9 cellular contexts compared by ENCODE assay signal in genomic region chr16:80569440-80570105, GRCh38. TPM values are rescaled to one million over a fixed set of nuclear protein-coding genes. Genes with fewer than 3 reads are reported as not detected.
A peak's percentile ranks its signal among the peaks of the same experiment; 100 is the strongest.
DNase-seq lines count a peak whose midpoint lies in the region; ATAC-seq and TF ChIP-seq lines count a peak whose summit lies in the region.
"Had no signal": no experiment of that assay in that cellular context is flagged by ENCODE, and none has a peak within 500 bp of the region (broad histone marks: within the 10 kb centered on the region; RNA-seq: fewer than 3 reads in every experiment).

No MANE protein-coding gene starts in this region.

- no TSS peak for BruUV-seq in PC-3 (replicated peaks; lab: Mats Ljungman, UMichigan)

- H3K9me2 ChIP-seq in PC-3 (replicated peaks; ENCODE audit: low read length) = no peaks in the 10 kb centered on the region

- ATAC-seq in GM18511 (IDR thresholded peaks at IDR 0.05; ENCODE audit: unreplicated experiment) (peak; percentile 98), PC-3 (peak; percentile 93), GM18517 (IDR thresholded peaks at IDR 0.05; ENCODE audit: unreplicated experiment) (no peak)

- H3K9me3 ChIP-seq in PC-3 (ENCODE audit: low read length) (no peaks in the 10 kb centered on the region), thyroid gland (no peaks in the 10 kb centered on the region)

- peaks cover 2% of the 10 kb centered on the region for H3K36me3 Mint-ChIP-seq in activated naive CD4-positive, alpha-beta T cell treated with anti-CD3 and anti-CD28 coated beads, Interleukin-2, amount 50 U/mL, for 24 hours
- peaks cover 1% of the 10 kb centered on the region for H3K36me3 Mint-ChIP-seq in chondrocyte (ENCODE audit: low read depth)

- DNase-seq in PC-3 (peak; percentile 82), thyroid gland (no peak), chondrocyte (ENCODE audit: low spot score) (no peak), SIG-M5 (lab: John Stamatoyannopoulos, UW) (no peak)
- DNase-seq in stimulated activated CD4-positive, alpha-beta T cell treated with anti-CD3 and anti-CD28 coated beads, Interleukin-15, amount 100 ng/mL, for 48 hours (ENCODE audit: low read depth in 2 of 2) = peak; percentile 79

- intact Hi-C loops in PC-3 (cut with micrococcal nuclease) (no loop called here), thyroid gland (cut with DNase I) (no loop called here)

- 75 to 78% methylated on average over 6 to 9 of the region's 9 CpGs for WGBS in thyroid gland, 2 donors

- peak overlapping the region; percentile 77 for H3K4me2 ChIP-seq in PC-3 (ENCODE audit: low read length)

- H3K9me3 Mint-ChIP-seq in activated naive CD4-positive, alpha-beta T cell treated with anti-CD3 and anti-CD28 coated beads, Interleukin-2, amount 50 U/mL, for 24 hours = no peaks in the 10 kb centered on the region
- H3K9me3 Mint-ChIP-seq in chondrocyte (ENCODE audit: low read depth) = peaks cover 13% of the 10 kb centered on the region

- peak overlapping the region; percentile 77 for H3K9ac ChIP-seq in PC-3 (ENCODE audit: low read length)

- H3K4me1 Mint-ChIP-seq in activated naive CD4-positive, alpha-beta T cell treated with anti-CD3 and anti-CD28 coated beads, Interleukin-2, amount 50 U/mL, for 24 hours = peaks cover 36% of the 10 kb centered on the region
- H3K4me1 Mint-ChIP-seq in chondrocyte (ENCODE audit: low read depth) = no peaks in the 10 kb centered on the region

- no peaks in the 10 kb centered on the region for H3F3A ChIP-seq in PC-3 (ENCODE audit: low read length, unreplicated experiment)

- peak overlapping the region; percentile 1 for H3K4me3 Mint-ChIP-seq in activated naive CD4-positive, alpha-beta T cell treated with anti-CD3 and anti-CD28 coated beads, Interleukin-2, amount 50 U/mL, for 24 hours
- H3K4me3 Mint-ChIP-seq in chondrocyte (ENCODE audit: unreplicated experiment) = no peak overlapping the region

- H3K4me3 ChIP-seq in PC-3 (ENCODE audit: low read length) = peak overlapping the region; percentile 42; the same call in 1 of the 2 replicates
- no peak overlapping the region for H3K4me3 ChIP-seq in thyroid gland (replicated peaks in 1 of 3)

- no peaks in the 10 kb centered on the region for H3K79me2 ChIP-seq in PC-3 (ENCODE audit: low read length)

- no peaks in the 10 kb centered on the region for H3K27me3 ChIP-seq in PC-3 (ENCODE audit: low read length)
- no peaks in the 10 kb centered on the region for H3K27me3 ChIP-seq in thyroid gland

- POLR2A ChIA-PET in PC-3 (lab: Charles Lee; ENCODE audit: unreplicated experiment) = no interaction called here

- peak overlapping the region; percentile 60 for H3K27ac Mint-ChIP-seq in activated naive CD4-positive, alpha-beta T cell treated with anti-CD3 and anti-CD28 coated beads, Interleukin-2, amount 50 U/mL, for 24 hours
- H3K27ac Mint-ChIP-seq in chondrocyte (ENCODE audit: unreplicated experiment) = no peak overlapping the region

- no peaks in the 10 kb centered on the region for H3K36me3 ChIP-seq in PC-3 (ENCODE audit: low read depth, low read length)
- no peaks in the 10 kb centered on the region for H3K36me3 ChIP-seq in thyroid gland

- H2AFZ ChIP-seq in PC-3 (ENCODE audit: low read length) = 0 out of 2 replicates have a peak overlapping the region, but pooled peaks have one; percentile 50

- no peaks in the 10 kb centered on the region for H3K27me3 Mint-ChIP-seq in activated naive CD4-positive, alpha-beta T cell treated with anti-CD3 and anti-CD28 coated beads, Interleukin-2, amount 50 U/mL, for 24 hours
- H3K27me3 Mint-ChIP-seq in chondrocyte (ENCODE audit: low read depth) = no peaks in the 10 kb centered on the region

- H3K27ac ChIP-seq in PC-3 (ENCODE audit: low read length) (peak overlapping the region; percentile 99), thyroid gland (no peak overlapping the region)
- H3K27ac ChIP-seq: HL-60 had no signal

- H4K20me1 ChIP-seq in PC-3 (ENCODE audit: low read length) = no peaks in the 10 kb centered on the region

- no peak for TF ChIP-seq CTCF in PC-3 (conservative IDR thresholded peaks at IDR 0.05; ENCODE audit: low read depth, low read length)
- no peak for TF ChIP-seq CTCF in thyroid gland (IDR thresholded peaks at IDR 0.05)
- TF ChIP-seq CTCF in chondrocyte (IDR thresholded peaks at IDR 0.05) = no peak

- no peak for TF ChIP-seq POLR2A in thyroid gland (IDR thresholded peaks at IDR 0.05)

- H3K4me1 ChIP-seq in PC-3 (ENCODE audit: insufficient read depth, low read length) (peaks cover 31% of the 10 kb centered on the region), thyroid gland (no peaks in the 10 kb centered on the region)

- CTCF ChIA-PET in PC-3 (lab: Charles Lee) = no interaction called here

RNA-seq across cellular contexts. Expression of gene DYNLRB2, which starts 28.8 kb away (rescaled TPM):
- 1.3 and 1.8 TPM in 2 replicates for total RNA-seq in PC-3 (2014; rRNA removed)
- total RNA-seq in thyroid gland = 10 to 100 TPM in 1 of 4 donors, 1 to 10 TPM in 2, not detected in 1; 6.4 to 11.6 (median 6.7) TPM
- not detected in 3 replicates for total RNA-seq in chondrocyte

Comparison
In these comparisons a context has a peak if more than half of its experiments do, and no peak if none do; other contexts are left out.
1. DNase-seq: peak in PC-3 (single experiment) and stimulated activated CD4-positive, alpha-beta T cell treated with anti-CD3 and anti-CD28 coated beads, Interleukin-15, amount 100 ng/mL, for 48 hours (2 of 2); none in thyroid gland (0 of 2), chondrocyte (single experiment) and SIG-M5 (single experiment).